ENCODE assay signal across 1 cellular context in genomic region chr16:15807603-15808009, GRCh38.
TF ChIP-seq lines count a peak whose summit lies in the region.

No MANE protein-coding gene starts in this region.

TF ChIP-seq in HepG2, 621 proteins besides CTCF, POLR2A, EP300 and RAD21 (continued from another document):
- TF ChIP-seq CENPBD1 (CRISPR knock-in tag; IDR thresholded peaks at IDR 0.05; ENCODE audit: borderline replicate concordance, low read depth): no peak
- no peak for TF ChIP-seq EZH2 (conservative IDR thresholded peaks at IDR 0.05; ENCODE audit: low read depth, low read length)
- TF ChIP-seq SAFB2 (CRISPR knock-in tag; IDR thresholded peaks at IDR 0.05; ENCODE audit: borderline replicate concordance, low read depth): no peak
- TF ChIP-seq SPEN (CRISPR knock-in tag; IDR thresholded peaks at IDR 0.05; ENCODE audit: low read depth): no peak
- TF ChIP-seq ZNF383 (CRISPR knock-in tag; IDR thresholded peaks at IDR 0.05; ENCODE audit: borderline replicate concordance): no peak
- no peak for TF ChIP-seq ATF7 (IDR thresholded peaks at IDR 0.05)
- no peak for TF ChIP-seq ATF7 (CRISPR knock-in tag; IDR thresholded peaks at IDR 0.05)
- TF ChIP-seq ZNF20 (CRISPR knock-in tag; IDR thresholded peaks at IDR 0.05): no peak
